ENCODE assay signal across 26 cellular contexts in genomic region chr7:106265133-106265532, GRCh38. TPM values are rescaled to one million over a fixed set of nuclear protein-coding genes. Genes with fewer than 3 reads are reported as not detected.
DNase-seq lines count a peak whose midpoint lies in the region; ATAC-seq, FAIRE-seq and TF ChIP-seq lines count a peak whose summit lies in the region.
"Had no signal": no experiment of that assay in that cellular context is flagged by ENCODE, and none has a peak within 500 bp of the region (broad histone marks: within the 10 kb centered on the region; RNA-seq: fewer than 3 reads in every experiment).

No MANE protein-coding gene starts in this region.

- H3K27ac ChIP-seq in right lobe of liver (no peak overlapping the region), HepG2 (ENCODE audit: extremely low read length, insufficient read depth, low read length) (no peak overlapping the region), GM12878 (ENCODE audit: control insufficient read depth, insufficient read depth) (no peak overlapping the region), OCI-LY7 (ENCODE audit: low read depth, low read length, poor library complexity, severe bottlenecking) (no peak overlapping the region)
- H3K27ac ChIP-seq: SJCRH30 had no signal

- H3K4me1 Mint-ChIP-seq in activated CD4-positive, alpha-beta T cell treated with anti-CD3 and anti-CD28 coated beads, Interleukin-2, amount 10 ng/mL, durations not matched to agents 24 days and 14 days, result peaks cover 20% of the 10 kb centered on the region
- H3K4me1 Mint-ChIP-seq: CD14-positive monocyte had no signal

- in situ Hi-C loops in HepG2 (cut with HindIII; ENCODE audit: extremely low pct_ligation_motif_present, low pct_unique_long_range_greater_than_20kb) (no loop called here), GM12878 (cut with MboI) (no loop called here)

- H2AFZ ChIP-seq in HepG2 (ENCODE audit: low read length) (no peak overlapping the region), GM12878 (ENCODE audit: control insufficient read depth, low read depth, low read length) (no peak overlapping the region), OCI-LY7 (ENCODE audit: low read length) (no peak overlapping the region)

- CTCF ChIA-PET in HepG2 (lab: Yijun Ruan, JAX; ENCODE audit: low intra/inter-chr PET ratio, low total read pairs) (no interaction called here), GM12878 (lab: Yijun Ruan, JAX) (interaction anchor here (0.7 to 1.4 kb wide), 2 partner anchors 111 to 200 kb away, joined by 3 read pairs; no protein-coding TSS in a partner anchor), OCI-LY7 (lab: Charles Lee; ENCODE audit: unreplicated experiment) (interaction anchor here (1.0 kb wide), 1 partner anchor 20 kb away, joined by 6 read pairs; the partner anchor contains the start of gene NAMPT)

- H3K9me3 ChIP-seq in right lobe of liver (no peaks in the 10 kb centered on the region), HepG2 (ENCODE audit: low read length) (no peaks in the 10 kb centered on the region), GM12878 (replicated peaks; ENCODE audit: control insufficient read depth, insufficient read depth, low read length) (no peaks in the 10 kb centered on the region), OCI-LY7 (ENCODE audit: low read length) (no peaks in the 10 kb centered on the region)
- H3K9me3 ChIP-seq: BE2C, SJCRH30 had no signal

- peaks cover 18 to 94% (median 60%) of the 10 kb centered on the region in 4 donors for H3K36me3 ChIP-seq in right lobe of liver
- H3K36me3 ChIP-seq in HepG2 (replicated peaks in 1 of 2; ENCODE audit: control insufficient read depth in 1 of 2, insufficient read depth in 2 of 2, low read length in 2 of 2), result peaks cover 4 to 60% of the 10 kb centered on the region in 2 experiments
- H3K36me3 ChIP-seq in GM12878 (ENCODE audit: control insufficient read depth in 2 of 2, insufficient read depth in 2 of 2, low read length in 1 of 2), result peaks cover 0 to 21% of the 10 kb centered on the region in 2 experiments; a peak in 2 of 4 replicates
- peaks cover 91% of the 10 kb centered on the region for H3K36me3 ChIP-seq in OCI-LY7 (ENCODE audit: insufficient read depth, low read length)

- DNase-seq in activated CD4-positive, alpha-beta T cell treated with anti-CD3 and anti-CD28 coated beads, Interleukin-2, amount 10 ng/mL, durations not matched to agents 24 days and 14 days, result peak; percentile 28
- no peak for DNase-seq in activated CD4-positive, alpha-beta T cell treated with anti-CD3 and anti-CD28 coated beads for 48 hours
- no peak for DNase-seq in right lobe of liver
- DNase-seq in HepG2 (ENCODE audit: low spot score), result no peak
- DNase-seq in GM12878 (ENCODE audit: low read depth, low spot score), result no peak
- DNase-seq in GM03348 (ENCODE audit: low spot score), result no peak
- DNase-seq in OCI-LY7 (ENCODE audit: low spot score), result no peak
- DNase-seq: 8988T; ACHN; BE2C; CD8-positive, alpha-beta memory T cell; DMS79 treated with DMSO at 0.1 percent for 48 hours; GF-D8; Kasumi-1; NCI-H1092 treated with DMSO at 0.1 percent for 48 hours; NCI-H146; NCI-H1930; NCI-H446; NCI-H524 treated with DMSO at 0.1 percent for 48 hours; NCI-H774; PC-3; SJCRH30 had no signal

- H3K4me2 ChIP-seq in HepG2 (ENCODE audit: low read depth, low read length) (no peak overlapping the region), GM12878 (ENCODE audit: control insufficient read depth, insufficient read depth) (no peak overlapping the region), OCI-LY7 (ENCODE audit: low read length) (no peak overlapping the region)

- H3K4me1 ChIP-seq in right lobe of liver (peaks cover 0 to 40% (median 0%) of the 10 kb centered on the region in 4 donors), HepG2 (ENCODE audit: insufficient read depth, low read length) (no peaks in the 10 kb centered on the region), GM12878 (ENCODE audit: control insufficient read depth, insufficient read depth, low read length) (peaks cover 10% of the 10 kb centered on the region), OCI-LY7 (ENCODE audit: insufficient read depth, low read length, poor library complexity, severe bottlenecking) (peaks cover 7% of the 10 kb centered on the region)
- H3K4me1 ChIP-seq: BE2C, SJCRH30 had no signal

- WGBS in right lobe of liver (ENCODE audit: insufficient coverage, low coverage, low lambda C conversion rate, missing lambda C conversion rate), result 82% methylated on average over 3 of the region's 3 CpGs
- 99% methylated on average over 3 of the region's 3 CpGs for WGBS in HepG2 (ENCODE audit: low lambda C conversion rate)
- 100% methylated on average over 3 of the region's 3 CpGs for WGBS in GM12878 (ENCODE audit: insufficient coverage, insufficient replicate concordance, low lambda C conversion rate, missing lambda C conversion rate)

- peak in 2 of 4 donors; percentile 1 to 8 for ATAC-seq in right lobe of liver
- no peak for ATAC-seq in HepG2
- no peak for ATAC-seq in GM12878
- ATAC-seq: PC-3, Right ventricle myocardium inferior had no signal

- no peaks in the 10 kb centered on the region for H3K27me3 ChIP-seq in right lobe of liver
- no peaks in the 10 kb centered on the region for H3K27me3 ChIP-seq in HepG2 (ENCODE audit: control insufficient read depth in 1 of 2, insufficient read depth in 2 of 2, low read length in 2 of 2)
- no peaks in the 10 kb centered on the region for H3K27me3 ChIP-seq in GM12878 (replicated peaks in 1 of 2; ENCODE audit: control insufficient read depth in 2 of 2, insufficient read depth in 2 of 2, low read length in 1 of 2)
- H3K27me3 ChIP-seq: BE2C, SJCRH30 had no signal

- no peak for FAIRE-seq in HepG2 (lab: Jason Lieb, UNC)
- no peak for FAIRE-seq in GM12878 (lab: Jason Lieb, UNC)
- FAIRE-seq: GM18507, H54 had no signal

- no peaks in the 10 kb centered on the region for H3K27me3 Mint-ChIP-seq in activated CD4-positive, alpha-beta T cell treated with anti-CD3 and anti-CD28 coated beads, Interleukin-2, amount 10 ng/mL, durations not matched to agents 24 days and 14 days
- H3K27me3 Mint-ChIP-seq: CD8-positive, alpha-beta memory T cell had no signal

- no peak overlapping the region for H3K4me3 Mint-ChIP-seq in activated CD4-positive, alpha-beta T cell treated with anti-CD3 and anti-CD28 coated beads, Interleukin-2, amount 10 ng/mL, durations not matched to agents 24 days and 14 days
- H3K4me3 Mint-ChIP-seq: CD14-positive monocyte; CD8-positive, alpha-beta memory T cell had no signal

- SMC1A ChIA-PET in GM12878 (lab: Charles Lee; ENCODE audit: uncharacterized antibody, unreplicated experiment), result interaction anchor here (1.0 to 1.7 kb wide), 3 partner anchors 8 to 70 kb away, joined by 3 to 5 read pairs (median 4); no protein-coding TSS in a partner anchor

- no peaks in the 10 kb centered on the region for H3K9me2 ChIP-seq in OCI-LY7 (ENCODE audit: insufficient read depth, low read length)

- no peak for TF ChIP-seq RAD21 in HepG2 (CRISPR knock-in tag; IDR thresholded peaks at IDR 0.05)
- no peak for TF ChIP-seq RAD21 in GM12878 (IDR thresholded peaks at IDR 0.05; ENCODE audit: insufficient read depth, low read depth, low read length)

- peaks cover 79% of the 10 kb centered on the region for H3K36me3 Mint-ChIP-seq in activated CD4-positive, alpha-beta T cell treated with anti-CD3 and anti-CD28 coated beads, Interleukin-2, amount 10 ng/mL, durations not matched to agents 24 days and 14 days (ENCODE audit: low read depth)

- H3K27ac Mint-ChIP-seq in activated CD4-positive, alpha-beta T cell treated with anti-CD3 and anti-CD28 coated beads, Interleukin-2, amount 10 ng/mL, durations not matched to agents 24 days and 14 days, result no peak overlapping the region
- H3K27ac Mint-ChIP-seq: CD8-positive, alpha-beta memory T cell had no signal

- TF ChIP-seq EP300 in HepG2 (IDR thresholded peaks at IDR 0.05; ENCODE audit: low read depth in 2 of 2, low read length in 2 of 2) (no peak), HepG2 (CRISPR knock-in tag; IDR thresholded peaks at IDR 0.05; ENCODE audit: borderline replicate concordance) (no peak), GM12878 (IDR thresholded peaks at IDR 0.05; ENCODE audit: borderline replicate concordance in 1 of 2, control insufficient read depth in 1 of 2, low read depth in 2 of 2, low read length in 2 of 2) (no peak)

- intact Hi-C loops in activated CD4-positive, alpha-beta T cell treated with anti-CD3 and anti-CD28 coated beads, Interleukin-2, amount 10 ng/mL, durations not matched to agents 24 days and 14 days (cut with micrococcal nuclease), result no loop called here
- intact Hi-C loops in right lobe of liver (cut with DNase I) (no loop called here), HepG2 (cut with micrococcal nuclease; ENCODE audit: unreplicated experiment) (no loop called here), GM12878 (cut with micrococcal nuclease; ENCODE audit: unreplicated experiment) (no loop called here), OCI-LY7 (cut with micrococcal nuclease; ENCODE audit: unreplicated experiment) (no loop called here)

- no peak overlapping the region for H3K9ac ChIP-seq in HepG2 (ENCODE audit: insufficient read depth, low read depth, low read length)
- no peak overlapping the region for H3K9ac ChIP-seq in GM12878 (ENCODE audit: control insufficient read depth, insufficient read depth, low read length)

- RAD21 ChIA-PET in GM12878 (lab: Charles Lee; ENCODE audit: unreplicated experiment), result interaction anchor here (1.1 to 1.5 kb wide), 2 partner anchors 14 to 86 kb away, joined by 3 to 5 read pairs; no protein-coding TSS in a partner anchor

- H3K4me3 ChIP-seq in right lobe of liver (no peak overlapping the region), HepG2 (replicated peaks in 1 of 3; ENCODE audit: insufficient read depth in 1 of 3, low read depth in 2 of 3, low read length in 3 of 3) (no peak overlapping the region), GM12878 (no peak overlapping the region), OCI-LY7 (ENCODE audit: low read depth, low read length, poor library complexity, severe bottlenecking) (no peak overlapping the region)
- H3K4me3 ChIP-seq: SJCRH30 had no signal

- BruUV-seq in HepG2 (replicated peaks; lab: Mats Ljungman, UMichigan) (no TSS peak), GM12878 (replicated peaks; lab: Mats Ljungman, UMichigan) (no TSS peak), OCI-LY7 (replicated peaks; lab: Mats Ljungman, UMichigan) (no TSS peak)

- no peaks in the 10 kb centered on the region for H4K20me1 ChIP-seq in HepG2 (ENCODE audit: insufficient read depth, low read length)
- no peaks in the 10 kb centered on the region for H4K20me1 ChIP-seq in GM12878 (ENCODE audit: control insufficient read depth, insufficient read depth)
- H4K20me1 ChIP-seq in OCI-LY7 (ENCODE audit: insufficient read depth, low read length), result no peaks in the 10 kb centered on the region

- POLR2A ChIA-PET in HepG2 (lab: Yijun Ruan, JAX), result interaction anchor here (1.2 kb wide), 1 partner anchor 20 kb away, joined by 3 read pairs; the partner anchor contains the start of gene NAMPT
- POLR2A ChIA-PET in GM12878 (lab: Charles Lee), result interaction anchor here (0.6 kb wide), 2 partner anchors 10 to 1832 kb away, joined by 3 read pairs; no protein-coding TSS in a partner anchor
- POLR2A ChIA-PET in OCI-LY7 (lab: Charles Lee), result interaction anchor here (0.6 to 1.5 kb wide), 6 partner anchors 10 to 1598 kb away, joined by 3 to 9 read pairs (median 3); no protein-coding TSS in a partner anchor

- no peaks in the 10 kb centered on the region for H3K9me3 Mint-ChIP-seq in activated CD4-positive, alpha-beta T cell treated with anti-CD3 and anti-CD28 coated beads, Interleukin-2, amount 10 ng/mL, durations not matched to agents 24 days and 14 days
- H3K9me3 Mint-ChIP-seq: CD8-positive, alpha-beta memory T cell had no signal

- TF ChIP-seq POLR2A in right lobe of liver (IDR thresholded peaks at IDR 0.05) (peak; percentile 10), HepG2 (IDR thresholded peaks at IDR 0.05; ENCODE audit: insufficient read depth in 1 of 2, low read depth in 2 of 2, low read length in 2 of 2) (no peak), GM12878 (IDR thresholded peaks at IDR 0.05; ENCODE audit: low read depth, low read length) (no peak)

- no peak for TF ChIP-seq CTCF in right lobe of liver (IDR thresholded peaks at IDR 0.05)
- TF ChIP-seq CTCF in HepG2 (CRISPR knock-in tag; IDR thresholded peaks at IDR 0.05), result no peak
- no peak for TF ChIP-seq CTCF in GM12878 (IDR thresholded peaks at IDR 0.05 in 2 of 3, conservative IDR thresholded peaks at IDR 0.05 in 1 of 3; ENCODE audit: control insufficient read depth in 2 of 3, extremely low read depth in 1 of 3, insufficient read depth in 1 of 3, low read depth in 3 of 3, low read length in 3 of 3)
- TF ChIP-seq CTCF in OCI-LY7 (conservative IDR thresholded peaks at IDR 0.05; ENCODE audit: low read length), result no peak

- H3K79me2 ChIP-seq in HepG2 (ENCODE audit: insufficient read depth, low read length) (no peaks in the 10 kb centered on the region), GM12878 (ENCODE audit: control insufficient read depth, insufficient read depth, low read length) (no peaks in the 10 kb centered on the region), OCI-LY7 (ENCODE audit: insufficient read depth, low read depth, low read length) (no peaks in the 10 kb centered on the region)

RNA-seq across cellular contexts. Expression of gene NAMPT, which starts 19.6 kb away (rescaled TPM):
- 480 and 484 TPM in 2 replicates for total RNA-seq in activated CD4-positive, alpha-beta T cell treated with anti-CD3 and anti-CD28 coated beads, Interleukin-2, amount 10 ng/mL, durations not matched to agents 24 days and 14 days
- total RNA-seq in right lobe of liver (100 to 1,000 TPM; 118 to 726 (median 515) TPM), HepG2 (2016; rRNA removed; fragmentation: Illumina TruSeq; extraction: Trizol) (67.7 and 105 TPM in 2 replicates), GM12878 (2014; rRNA removed) (70.4 and 89.2 TPM in 2 replicates), GM12878 (2014; rRNA removed; fragmentation: Illumina TruSeq; extraction: Trizol) (112 and 115 TPM in 2 replicates), GM12878 (2021) (97.0 and 102 TPM in 2 replicates), OCI-LY7 (2022) (80.2 and 82.2 TPM in 2 replicates)
- total RNA-seq in HepG2 (2016; cell fraction: cytosol; rRNA removed; fragmentation: Illumina TruSeq; extraction: Trizol; ENCODE audit: low read depth), result 13.0 and 13.4 TPM in 2 replicates
- total RNA-seq in HepG2 (2016; cell fraction: insoluble cytoplasmic fraction; rRNA removed; fragmentation: Illumina TruSeq; extraction: Trizol), result 64.2 and 94.5 TPM in 2 replicates
- 33.7 and 41.5 TPM in 2 replicates for total RNA-seq in HepG2 (2016; cell fraction: membrane; rRNA removed; fragmentation: Illumina TruSeq; extraction: Trizol)
- total RNA-seq in HepG2 (2016; cell fraction: nucleus; rRNA removed; fragmentation: Illumina TruSeq; extraction: Trizol), result 43.1 and 45.4 TPM in 2 replicates
- polyA plus RNA-seq in HepG2 (2011; rRNA removed) (10.4 and 15.8 TPM in 2 replicates), GM12878 (2011; rRNA removed) (173 and 276 TPM in 2 replicates), GM12878 (2014; fragmentation: Illumina TruSeq; extraction: Trizol) (96.3 and 122 TPM in 2 replicates), GM12878 (2014; fragmentation: Nextera tagmentation; extraction: Ambion mirVana) (10 to 100 TPM; 28.3 to 29.9 TPM), GM12878 (2014; rRNA removed) (43.6 and 60.3 TPM in 2 replicates), GM12878 (2016; fragmentation: Nextera tagmentation; extraction: Ambion mirVana) (10 to 100 TPM; 67.5 to 79.6 TPM)
- 6.9 and 10.2 TPM in 2 replicates for polyA plus RNA-seq in HepG2 (2011; cell fraction: cytosol; rRNA removed)
- polyA plus RNA-seq in HepG2 (2011; cell fraction: nucleus; rRNA removed), result 4.5 and 9.2 TPM in 2 replicates
- 32.6 and 38.7 TPM in 2 replicates for polyA plus RNA-seq in HepG2 (2012)
- polyA plus RNA-seq in HepG2 (2016; cell fraction: cytosol; fragmentation: Illumina TruSeq; extraction: Trizol; ENCODE audit: low read depth), result 7.8 and 8.1 TPM in 2 replicates
- polyA plus RNA-seq in HepG2 (2016; cell fraction: insoluble cytoplasmic fraction; fragmentation: Illumina TruSeq; extraction: Trizol; ENCODE audit: low read depth), result 74.3 and 76.8 TPM in 2 replicates
- polyA plus RNA-seq in HepG2 (2016; cell fraction: membrane; fragmentation: Illumina TruSeq; extraction: Trizol; ENCODE audit: low read depth), result 14.5 and 16.2 TPM in 2 replicates
- 23.2 and 29.2 TPM in 2 replicates for polyA plus RNA-seq in HepG2 (2016; cell fraction: nucleus; fragmentation: Illumina TruSeq; extraction: Trizol; ENCODE audit: insufficient read depth, low read depth)
- polyA minus RNA-seq in HepG2 (2011; rRNA and poly(A)+ RNA removed; ENCODE audit: low replicate concordance), result 7.5 and 29.2 TPM in 2 replicates
- 43.6 and 50.5 TPM in 2 replicates for polyA minus RNA-seq in HepG2 (2011; cell fraction: cytosol; rRNA and poly(A)+ RNA removed)
- 56.3 and 66.5 TPM in 2 replicates for polyA minus RNA-seq in HepG2 (2011; cell fraction: nucleus; rRNA and poly(A)+ RNA removed)
- 297 and 310 TPM in 2 replicates for total RNA-seq in GM12878 (2013; cell fraction: nucleolus; rRNA removed)
- 32.0 TPM for polyA plus RNA-seq in GM12878 (2011; ENCODE audit: low read depth)
- 44.5 and 59.5 TPM in 2 replicates for polyA plus RNA-seq in GM12878 (2011; cell fraction: cytosol; rRNA removed)
- polyA plus RNA-seq in GM12878 (2011; cell fraction: nucleus; rRNA removed), result 67.0 and 82.7 TPM in 2 replicates
- 61.5 and 107 TPM in 2 replicates for polyA plus RNA-seq in GM12878 (2012)
- 113 and 151 TPM in 2 replicates for polyA minus RNA-seq in GM12878 (2011; rRNA and poly(A)+ RNA removed)
- 137 and 168 TPM in 2 replicates for polyA minus RNA-seq in GM12878 (2011; cell fraction: cytosol; rRNA and poly(A)+ RNA removed)
- 153 and 201 TPM in 2 replicates for polyA minus RNA-seq in GM12878 (2011; cell fraction: nucleus; rRNA and poly(A)+ RNA removed)
- 19.3 and 20.7 TPM in 2 replicates for total RNA-seq in OCI-LY7 (2014; rRNA removed; shearing (Covaris generic))
